In genomic region chr16:735982-736453, GRCh38 we compare ENCODE assay signal across 15 cellular contexts. TPM values are rescaled to one million over a fixed set of nuclear protein-coding genes. Genes with fewer than 3 reads are reported as not detected.
DNase-seq lines count a peak whose midpoint lies in the region; TF ChIP-seq lines count a peak whose summit lies in the region.
"Had no signal": no experiment of that assay in that cellular context is flagged by ENCODE, and none has a peak within 500 bp of the region (broad histone marks: within the 10 kb centered on the region; RNA-seq: fewer than 3 reads in every experiment).

No MANE protein-coding gene starts in this region.

- CTCF ChIA-PET in OCI-LY7 (lab: Charles Lee; ENCODE audit: unreplicated experiment): no interaction called here

- peak overlapping the region in 7 of 10 experiments; percentile 51 to 64 (median 56); a peak in 13 of 20 replicates for H3K4me3 ChIP-seq in BLaER1 treated with 17β-estradiol and CSF1 and Interleukin-3, amounts not matched to agents 10 nM and 100 nM
- H3K4me3 ChIP-seq in OCI-LY7 (ENCODE audit: low read depth, low read length, poor library complexity, severe bottlenecking) (peak overlapping the region; percentile 71), transverse colon (no peak overlapping the region), hepatocyte (no peak overlapping the region)
- H3K4me3 ChIP-seq: colonic mucosa, heart right ventricle, MG63, suprapubic skin had no signal

- peak overlapping the region in 7 of 11 experiments; percentile 13 to 83 (median 70); a peak in 11 of 22 replicates for H3K27ac ChIP-seq in BLaER1 treated with 17β-estradiol and CSF1 and Interleukin-3, amounts not matched to agents 10 nM and 100 nM
- H3K27ac ChIP-seq in OCI-LY7 (ENCODE audit: low read depth, low read length, poor library complexity, severe bottlenecking) (peak overlapping the region; percentile 97), transverse colon (no peak overlapping the region), hepatocyte (no peak overlapping the region)
- H3K27ac ChIP-seq: colonic mucosa, heart right ventricle, suprapubic skin had no signal

- H3K79me2 ChIP-seq in OCI-LY7 (ENCODE audit: insufficient read depth, low read depth, low read length) (peaks cover 34% of the 10 kb centered on the region), hepatocyte (peaks cover 13% of the 10 kb centered on the region)

- peaks cover 5% of the 10 kb centered on the region for H3K36me3 Mint-ChIP-seq in activated naive CD8-positive, alpha-beta T cell treated with anti-CD3 and anti-CD28 coated beads for 36 hours

- no peaks in the 10 kb centered on the region for H3K27me3 Mint-ChIP-seq in activated naive CD8-positive, alpha-beta T cell treated with anti-CD3 and anti-CD28 coated beads for 36 hours
- H3K27me3 Mint-ChIP-seq: naive thymus-derived CD4-positive, alpha-beta T cell had no signal

- H3K4me1 ChIP-seq in BLaER1 treated with 17β-estradiol and CSF1 and Interleukin-3, amounts not matched to agents 10 nM and 100 nM: peaks cover 37 to 94% (median 82%) of the 10 kb centered on the region in 10 experiments
- H3K4me1 ChIP-seq in OCI-LY7 (ENCODE audit: insufficient read depth, low read length, poor library complexity, severe bottlenecking) (peaks cover 43% of the 10 kb centered on the region), transverse colon (peaks cover 7 to 13% (median 9%) of the 10 kb centered on the region in 4 donors), hepatocyte (ENCODE audit: insufficient read depth) (peaks cover 7% of the 10 kb centered on the region)

- DNase-seq in GM13977 (ENCODE audit: low spot score) (peak; percentile 69), OCI-LY7 (ENCODE audit: low spot score) (no peak), islet precursor cell (no peak), hypothalamus (lab: John Stamatoyannopoulos, UW) (no peak), transverse colon (no peak), hepatocyte (ENCODE audit: low spot score) (no peak)
- DNase-seq in activated naive CD8-positive, alpha-beta T cell treated with anti-CD3 and anti-CD28 coated beads for 36 hours: peak; percentile 59
- DNase-seq: colonic mucosa, EL, HCEC 1CT, heart right ventricle, MG63 had no signal

- H3K9ac ChIP-seq in BLaER1 treated with 17β-estradiol and CSF1 and Interleukin-3, amounts not matched to agents 10 nM and 100 nM: peak overlapping the region in 8 of 11 experiments; percentile 31 to 75 (median 66); a peak in 13 of 22 replicates

- peak overlapping the region; percentile 70 to 100 (median 98); a peak in 20 of 22 replicates for H3K4me2 ChIP-seq in BLaER1 treated with 17β-estradiol and CSF1 and Interleukin-3, amounts not matched to agents 10 nM and 100 nM
- H3K4me2 ChIP-seq in OCI-LY7 (ENCODE audit: low read length): peak overlapping the region; percentile 89
- no peak overlapping the region for H3K4me2 ChIP-seq in hepatocyte

- intact Hi-C loops in OCI-LY7 (cut with micrococcal nuclease; ENCODE audit: unreplicated experiment): no loop called here
- intact Hi-C loops in transverse colon (cut with DNase I; ENCODE audit: low total_unique reads): no loop called here

- in situ Hi-C loops in GM13977 (cut with MboI; ENCODE audit: low pct_unique_long_range_greater_than_20kb, low sequenced_read_pairs, unreplicated experiment) (no loop called here), transverse colon (cut with MboI; ENCODE audit: low pct_ligation_motif_present in 1 of 4, low pct_unique_long_range_greater_than_20kb in 1 of 4, low sequenced_read_pairs in 3 of 4) (no loop called here)

- peaks cover 48 to 70% (median 61%) of the 10 kb centered on the region in 11 experiments for H3K36me3 ChIP-seq in BLaER1 treated with 17β-estradiol and CSF1 and Interleukin-3, amounts not matched to agents 10 nM and 100 nM
- H3K36me3 ChIP-seq in OCI-LY7 (ENCODE audit: insufficient read depth, low read length) (peaks cover 67% of the 10 kb centered on the region), transverse colon (peaks cover 0 to 14% (median 5%) of the 10 kb centered on the region in 4 donors), hepatocyte (replicated peaks; ENCODE audit: insufficient read depth, low read depth) (no peaks in the 10 kb centered on the region)

- H3K27ac Mint-ChIP-seq in activated naive CD8-positive, alpha-beta T cell treated with anti-CD3 and anti-CD28 coated beads for 36 hours: peak overlapping the region; percentile 56

- BruUV-seq in OCI-LY7 (replicated peaks; lab: Mats Ljungman, UMichigan): no TSS peak

- no peaks in the 10 kb centered on the region for H3K9me3 ChIP-seq in BLaER1 treated with 17β-estradiol and CSF1 and Interleukin-3, amounts not matched to agents 10 nM and 100 nM (replicated peaks in 1 of 11)
- no peaks in the 10 kb centered on the region for H3K9me3 ChIP-seq in OCI-LY7 (ENCODE audit: low read length)
- no peaks in the 10 kb centered on the region for H3K9me3 ChIP-seq in transverse colon
- H3K9me3 ChIP-seq in hepatocyte (ENCODE audit: low read depth): no peaks in the 10 kb centered on the region
- H3K9me3 ChIP-seq: colonic mucosa, heart right ventricle, MG63, suprapubic skin had no signal

- TF ChIP-seq EP300 in transverse colon (IDR thresholded peaks at IDR 0.05; ENCODE audit: low read depth): no peak

- peaks cover 7 to 56% (median 34%) of the 10 kb centered on the region in 11 experiments; a peak in 19 of 22 replicates for H4K20me1 ChIP-seq in BLaER1 treated with 17β-estradiol and CSF1 and Interleukin-3, amounts not matched to agents 10 nM and 100 nM
- H4K20me1 ChIP-seq in OCI-LY7 (ENCODE audit: insufficient read depth, low read length): no peaks in the 10 kb centered on the region
- no peaks in the 10 kb centered on the region for H4K20me1 ChIP-seq in hepatocyte (ENCODE audit: insufficient read depth, poor library complexity, severe bottlenecking)

- TF ChIP-seq POLR2A in transverse colon (IDR thresholded peaks at IDR 0.05): no peak

- H3K9me2 ChIP-seq in OCI-LY7 (ENCODE audit: insufficient read depth, low read length) (no peaks in the 10 kb centered on the region), hepatocyte (replicated peaks; ENCODE audit: insufficient read depth) (no peaks in the 10 kb centered on the region)

- no peak overlapping the region for H2AFZ ChIP-seq in OCI-LY7 (ENCODE audit: low read length)
- no peak overlapping the region for H2AFZ ChIP-seq in hepatocyte

- H3K4me3 Mint-ChIP-seq in activated naive CD8-positive, alpha-beta T cell treated with anti-CD3 and anti-CD28 coated beads for 36 hours: peak overlapping the region; percentile 18

- H3K9me3 Mint-ChIP-seq in activated naive CD8-positive, alpha-beta T cell treated with anti-CD3 and anti-CD28 coated beads for 36 hours: no peaks in the 10 kb centered on the region
- H3K9me3 Mint-ChIP-seq: naive thymus-derived CD4-positive, alpha-beta T cell had no signal

- no peaks in the 10 kb centered on the region for H3K27me3 ChIP-seq in BLaER1 treated with 17β-estradiol and CSF1 and Interleukin-3, amounts not matched to agents 10 nM and 100 nM
- H3K27me3 ChIP-seq in transverse colon: no peaks in the 10 kb centered on the region
- H3K27me3 ChIP-seq in hepatocyte: no peaks in the 10 kb centered on the region
- H3K27me3 ChIP-seq: colonic mucosa, heart right ventricle, MG63, suprapubic skin had no signal

- WGBS in transverse colon (ENCODE audit: low coverage in 1 of 2), 2 donors: 86 to 95% methylated on average over 8 to 13 of the region's 13 CpGs
- 95% methylated on average over 13 of the region's 13 CpGs for WGBS in hepatocyte (ENCODE audit: low lambda C conversion rate, missing lambda C conversion rate)

- H3K4me1 Mint-ChIP-seq in activated naive CD8-positive, alpha-beta T cell treated with anti-CD3 and anti-CD28 coated beads for 36 hours: peaks cover 9% of the 10 kb centered on the region

- TF ChIP-seq CTCF in GM13977 (IDR thresholded peaks at IDR 0.05; ENCODE audit: extremely low read depth, insufficient read depth, missing control alignments) (no peak), OCI-LY7 (conservative IDR thresholded peaks at IDR 0.05; ENCODE audit: low read length) (no peak), transverse colon (IDR thresholded peaks at IDR 0.05) (no peak), hepatocyte (IDR thresholded peaks at IDR 0.05; ENCODE audit: poor library complexity) (no peak)

- POLR2A ChIA-PET in OCI-LY7 (lab: Charles Lee): interaction anchor here (0.5 to 5.2 kb wide), 5 partner anchors 11 to 976 kb away, joined by 3 to 26 read pairs (median 5); partner anchors contain the start of genes ANTKMT and CCDC78

RNA-seq across cellular contexts. Expression of gene CIAO3, which starts 4.8 kb away (rescaled TPM):
- total RNA-seq in OCI-LY7 (2014; rRNA removed; shearing (Covaris generic)): 142 and 169 TPM in 2 replicates
- total RNA-seq in OCI-LY7 (2022): 156 and 173 TPM in 2 replicates
- 10 to 100 TPM; 18.3 to 19.8 TPM for total RNA-seq in activated naive CD8-positive, alpha-beta T cell treated with anti-CD3 and anti-CD28 coated beads for 36 hours
- total RNA-seq in transverse colon: 100 to 1,000 TPM in 2 of 4 donors, 10 to 100 TPM in 2; 59.1 to 346 (median 102) TPM
- 28.5 and 39.0 TPM in 2 replicates for total RNA-seq in hepatocyte
- polyA plus RNA-seq in hepatocyte: 42.8 and 61.8 TPM in 2 replicates

RNA-seq across cellular contexts. Expression of gene HAGHL, which starts 9.1 kb away (rescaled TPM):
- total RNA-seq in OCI-LY7 (2014; rRNA removed; shearing (Covaris generic)): 28.1 and 30.8 TPM in 2 replicates
- 56.3 and 57.9 TPM in 2 replicates for total RNA-seq in OCI-LY7 (2022)
- total RNA-seq in activated naive CD8-positive, alpha-beta T cell treated with anti-CD3 and anti-CD28 coated beads for 36 hours: 10 to 100 TPM; 22.9 to 24.4 TPM
- 10 to 100 TPM in 1 of 4 donors, 1 to 10 TPM in 3; 1.2 to 12.3 (median 5.5) TPM for total RNA-seq in transverse colon
- 14.5 and 15.5 TPM in 2 replicates for total RNA-seq in hepatocyte
- 31.5 and 32.3 TPM in 2 replicates for polyA plus RNA-seq in hepatocyte

RNA-seq across cellular contexts. Expression of gene CCDC78, which starts 9.8 kb away (rescaled TPM):
- 25.8 and 35.9 TPM in 2 replicates for total RNA-seq in OCI-LY7 (2014; rRNA removed; shearing (Covaris generic))
- total RNA-seq in OCI-LY7 (2022): 52.6 and 57.9 TPM in 2 replicates
- total RNA-seq in activated naive CD8-positive, alpha-beta T cell treated with anti-CD3 and anti-CD28 coated beads for 36 hours: 1 to 10 TPM; 6.5 to 8.1 TPM
- total RNA-seq in transverse colon: 10 to 100 TPM in 1 of 4 donors, 1 to 10 TPM in 1, under 1 TPM in 2; 0.40 to 24.3 (median 0.98) TPM
- 2.2 and 3.4 TPM in 2 replicates for total RNA-seq in hepatocyte
- polyA plus RNA-seq in hepatocyte: 5.8 and 6.8 TPM in 2 replicates
- polyA plus RNA-seq: naive thymus-derived CD4-positive, alpha-beta T cell had no signal

RNA-seq across cellular contexts. Expression of gene ANTKMT, which starts 15.1 kb away (rescaled TPM):
- 44.8 and 51.3 TPM in 2 replicates for total RNA-seq in OCI-LY7 (2014; rRNA removed; shearing (Covaris generic))
- total RNA-seq in OCI-LY7 (2022): 45.5 and 46.5 TPM in 2 replicates
- 10 to 100 TPM; 37.3 to 40.1 TPM for total RNA-seq in activated naive CD8-positive, alpha-beta T cell treated with anti-CD3 and anti-CD28 coated beads for 36 hours
- total RNA-seq in transverse colon: 10 to 100 TPM; 19.7 to 53.0 (median 38.2) TPM
- total RNA-seq in hepatocyte: 32.0 and 38.8 TPM in 2 replicates
- polyA plus RNA-seq in hepatocyte: 81.0 and 81.8 TPM in 2 replicates

RNA-seq across cellular contexts. Expression of gene METRN, which starts 21.1 kb away (rescaled TPM):
- total RNA-seq in OCI-LY7 (2014; rRNA removed; shearing (Covaris generic)): 9.5 and 15.9 TPM in 2 replicates
- total RNA-seq in OCI-LY7 (2022) (12.2 and 14.4 TPM in 2 replicates), transverse colon (10 to 100 TPM in 3 of 4 donors, 1 to 10 TPM in 1; 4.9 to 47.2 (median 35.2) TPM), hepatocyte (8.3 and 22.7 TPM in 2 replicates)
- total RNA-seq in activated naive CD8-positive, alpha-beta T cell treated with anti-CD3 and anti-CD28 coated beads for 36 hours: 10 to 100 TPM; 22.3 to 25.3 TPM
- polyA plus RNA-seq in hepatocyte: 68.1 and 80.4 TPM in 2 replicates

Comparison
In these comparisons a context has a peak if more than half of its experiments do, and no peak if none do; other contexts are left out.
1. H3K27ac ChIP-seq: peak in BLaER1 treated with 17β-estradiol and CSF1 and Interleukin-3, amounts not matched to agents 10 nM and 100 nM (7 of 11) and OCI-LY7 (single experiment); none in transverse colon (0 of 4) and hepatocyte (single experiment).
2. H3K4me3 ChIP-seq: peak in BLaER1 treated with 17β-estradiol and CSF1 and Interleukin-3, amounts not matched to agents 10 nM and 100 nM (7 of 10) and OCI-LY7 (single experiment); none in transverse colon (0 of 4) and hepatocyte (single experiment).
3. DNase-seq: peak in GM13977 (single experiment) and activated naive CD8-positive, alpha-beta T cell treated with anti-CD3 and anti-CD28 coated beads for 36 hours (single experiment); none in OCI-LY7 (single experiment), islet precursor cell (single experiment), hypothalamus (0 of 51), transverse colon (single experiment) and hepatocyte (single experiment).